8 cellular contexts compared by ENCODE assay signal in the genomic region with DNA sequence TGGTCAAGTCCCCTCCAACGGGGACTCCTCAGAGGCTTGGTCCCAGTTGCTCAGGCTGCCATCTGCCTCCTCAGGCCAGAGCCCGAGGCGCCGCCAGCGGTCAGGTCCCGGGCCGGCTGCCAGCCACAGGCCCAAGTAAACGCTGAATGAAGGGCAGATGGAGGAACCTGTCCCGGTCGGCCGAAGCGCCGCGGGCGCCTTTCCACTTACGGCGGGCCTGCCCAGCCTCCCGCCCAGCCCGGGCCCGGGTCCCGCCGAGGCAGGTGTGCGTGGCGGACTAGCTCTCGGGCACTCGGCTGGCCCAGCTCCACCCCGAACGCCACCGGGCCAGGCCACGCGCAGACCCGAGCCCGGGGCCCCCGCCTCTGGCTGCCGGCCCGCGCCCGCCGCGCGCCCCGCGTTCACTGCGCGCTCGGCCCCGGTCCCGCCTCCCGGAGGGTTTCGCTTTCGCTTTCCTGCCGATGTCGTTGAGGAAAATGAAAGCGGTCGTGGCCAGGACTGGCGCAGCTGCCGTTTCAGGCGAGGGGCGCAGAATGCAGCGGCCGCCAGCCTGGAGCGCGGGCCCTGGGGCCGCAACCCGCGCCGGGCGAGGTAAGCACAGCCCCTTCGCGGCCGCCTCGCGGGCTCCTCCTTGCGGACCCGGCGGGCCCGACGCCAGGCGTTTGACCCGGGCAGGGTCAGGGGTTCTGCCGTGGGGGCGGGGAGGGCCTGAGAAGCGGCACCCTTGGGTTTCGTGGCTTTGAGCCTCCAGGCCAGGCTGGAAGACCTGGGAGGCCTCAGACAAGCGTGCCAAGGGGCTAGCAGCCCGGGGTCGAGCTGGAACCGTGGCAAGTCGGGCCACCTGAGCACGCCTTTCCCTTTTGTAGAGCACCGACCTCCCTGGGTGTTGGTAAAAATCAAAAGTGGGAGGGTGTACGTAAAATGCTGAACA. TPM values are rescaled to one million over a fixed set of nuclear protein-coding genes. Genes with fewer than 3 reads are reported as not detected.
DNase-seq lines count a peak whose midpoint lies in the region; FAIRE-seq and TF ChIP-seq lines count a peak whose summit lies in the region.

No MANE protein-coding gene starts in this region.

- H3K27ac Mint-ChIP-seq in T-helper 2 cell treated with Interferon-gamma antibody and Interleukin-4, amounts not matched to agents 5 μg/mL and 100 μg/mL, for 36 hours, result peak overlapping the region; percentile 98

- peaks cover 13% of the 10 kb centered on the region for H3K9me3 Mint-ChIP-seq in T-helper 2 cell treated with Interferon-gamma antibody and Interleukin-4, amounts not matched to agents 5 μg/mL and 100 μg/mL, for 36 hours

- no peaks in the 10 kb centered on the region for H3K36me3 ChIP-seq in sigmoid colon

- H3K27me3 Mint-ChIP-seq in T-helper 2 cell treated with Interferon-gamma antibody and Interleukin-4, amounts not matched to agents 5 μg/mL and 100 μg/mL, for 36 hours (ENCODE audit: low read depth), result peaks cover under 1% of the 10 kb centered on the region

- H3K4me1 ChIP-seq in sigmoid colon, result peaks cover 0 to 71% (median 62%) of the 10 kb centered on the region in 4 donors

- peaks cover 55% of the 10 kb centered on the region for H3K36me3 Mint-ChIP-seq in T-helper 2 cell treated with Interferon-gamma antibody and Interleukin-4, amounts not matched to agents 5 μg/mL and 100 μg/mL, for 36 hours (ENCODE audit: low read depth)

- H3K4me3 Mint-ChIP-seq in T-helper 2 cell treated with Interferon-gamma antibody and Interleukin-4, amounts not matched to agents 5 μg/mL and 100 μg/mL, for 36 hours, result peak overlapping the region; percentile 97

- 0% methylated on average over 92 of the region's 92 CpGs for WGBS in sigmoid colon, 2 donors

- H3K27me3 ChIP-seq in sigmoid colon, result no peaks in the 10 kb centered on the region

- H3K9me3 ChIP-seq in sigmoid colon, result no peaks in the 10 kb centered on the region

- TF ChIP-seq POLR2A in GM12892 (IDR thresholded peaks at IDR 0.05; ENCODE audit: low read depth, low read length), result peak; percentile 69; the same call in 1 of the 2 replicates
- no peak for TF ChIP-seq POLR2A in sigmoid colon (IDR thresholded peaks at IDR 0.05)

- peak; percentile 91 for FAIRE-seq in GM12892 (lab: Jason Lieb, UNC)

- H3K27ac ChIP-seq in sigmoid colon, result peak overlapping the region; percentile 95 to 99 (median 97)

- peak in 1 of 4 donors; percentile 24 for TF ChIP-seq EP300 in sigmoid colon (IDR thresholded peaks at IDR 0.05)

- peak; percentile 61 for TF ChIP-seq CTCF in HFF-Myc (IDR thresholded peaks at IDR 0.05; ENCODE audit: low read depth, low read length, missing control alignments)
- peak in 3 of 4 experiments; percentile 26 to 63 (median 55) for TF ChIP-seq CTCF in sigmoid colon (IDR thresholded peaks at IDR 0.05)

- intact Hi-C loops in sigmoid colon (cut with DNase I), result loop anchor here (1.0 kb wide), 1 partner anchor 23 kb away; no protein-coding TSS in a partner anchor

- peak; percentile 69 for DNase-seq in GM12892 (ENCODE audit: insufficient read length)
- DNase-seq in HFF-Myc (ENCODE audit: extremely low read depth, low read depth), result no peak
- peak; percentile 70 for DNase-seq in MV-4-11 (lab: John Stamatoyannopoulos, UW)
- peak; percentile 86 for DNase-seq in T-helper 2 cell treated with Interferon-gamma antibody and Interleukin-4, amounts not matched to agents 5 μg/mL and 100 μg/mL, for 36 hours (ENCODE audit: low spot score)
- peak in 52 of 58 donors; percentile 46 to 88 (median 78) for DNase-seq in anterior cingulate cortex (lab: John Stamatoyannopoulos, UW)
- peak; percentile 75 to 85 for DNase-seq in hippocampal formation (lab: John Stamatoyannopoulos, UW)
- DNase-seq in sigmoid colon, result peak; percentile 94
- DNase-seq in NCI-H2107 treated with DMSO at 0.1 percent for 48 hours (lab: John Stamatoyannopoulos, UW; ENCODE audit: unreplicated experiment), result no peak

- peaks cover 43% of the 10 kb centered on the region for H3K4me1 Mint-ChIP-seq in T-helper 2 cell treated with Interferon-gamma antibody and Interleukin-4, amounts not matched to agents 5 μg/mL and 100 μg/mL, for 36 hours (ENCODE audit: low read depth)

- H3K4me3 ChIP-seq in HFF-Myc (replicated peaks; ENCODE audit: low read depth, low read length) (peak overlapping the region; percentile 50), sigmoid colon (peak overlapping the region; percentile 57 to 85 (median 74))

RNA-seq across cellular contexts. Expression of gene SLC22A5, which starts 41.2 kb away (rescaled TPM):
- polyA plus RNA-seq in GM12892 (2012; ENCODE audit: missing spikeins), result 1.5 TPM
- total RNA-seq in sigmoid colon, result 1 to 10 TPM; 3.6 to 9.9 (median 6.3) TPM
- polyA plus RNA-seq in sigmoid colon, result 10 to 100 TPM in 1 of 3 donors, 1 to 10 TPM in 2; 6.0 to 11.9 (median 9.0) TPM

Comparison
In these comparisons a context has a peak if more than half of its experiments do, and no peak if none do; other contexts are left out.
1. DNase-seq: peak in GM12892 (single experiment), MV-4-11 (single experiment), T-helper 2 cell treated with Interferon-gamma antibody and Interleukin-4, amounts not matched to agents 5 μg/mL and 100 μg/mL, for 36 hours (single experiment), anterior cingulate cortex (52 of 58), hippocampal formation (2 of 2) and sigmoid colon (single experiment); none in HFF-Myc (single experiment) and NCI-H2107 treated with DMSO at 0.1 percent for 48 hours (single experiment).